Comparison of ENCODE assay signal across 21 cellular contexts in genomic region chr2:238586931-238587775, GRCh38.
"Had no signal": no experiment of that assay in that cellular context is flagged by ENCODE, and none has a peak within 500 bp of the region (broad histone marks: within the 10 kb centered on the region; RNA-seq: fewer than 3 reads in every experiment).

No MANE protein-coding gene starts in this region.

- H3K27ac ChIP-seq: breast epithelium, neutrophil, parathyroid adenoma, SK-N-MC, tibial nerve had no signal

- H3K4me1 ChIP-seq: breast epithelium, parathyroid adenoma, tibial nerve had no signal

- H3K9ac ChIP-seq: parathyroid adenoma had no signal

- H2AFZ ChIP-seq: parathyroid adenoma had no signal

- DNase-seq: activated CD4-positive, alpha-beta T cell treated with anti-CD3 and anti-CD28 coated beads, Interleukin-2, amount 10 ng/mL, durations not matched to agents 7 days and 5 days; activated CD8-positive, alpha-beta memory T cell treated with anti-CD3 and anti-CD28 coated beads, Interleukin-2, amount 50 U/mL, for 48 hours; activated CD8-positive, alpha-beta T cell treated with anti-CD3 and anti-CD28 coated beads, Interleukin-2, amount 10 ng/mL, durations not matched to agents 7 days and 5 days; activated effector memory CD4-positive, alpha-beta T cell treated with Interleukin-2 at 50 U/mL for 16 hours; activated naive CD4-positive, alpha-beta T cell treated with anti-CD3 and anti-CD28 coated beads, Interleukin-2, amount 50 U/mL, for 16 hours; activated T-cell treated with anti-CD3 and anti-CD28 coated beads, Interleukin-2, amount 50 U/mL, for 48 hours; aorta; cerebellar nuclear complex; effector CD8-positive, alpha-beta T cell; left cardiac atrium; mammary epithelial cell; naive thymus-derived CD4-positive, alpha-beta T cell; stimulated activated CD4-positive, alpha-beta T cell treated with anti-CD3 and anti-CD28 coated beads, Interleukin-2, amount 100 ng/mL, for 24 hours; stimulated activated naive CD8-positive, alpha-beta T cell treated with anti-CD3 and anti-CD28 coated beads, Interleukin-15, Interleukin-2, amounts not matched to agents 100 U/mL and 50 U/mL, for 24 hours; T-cell; T-helper 9 cell had no signal

- H3K36me3 ChIP-seq: breast epithelium, neutrophil, tibial nerve had no signal

- H3K27me3 ChIP-seq: breast epithelium, neutrophil, tibial nerve had no signal

- H3K4me3 ChIP-seq: breast epithelium, SK-N-MC, tibial nerve had no signal

- H3K9me3 ChIP-seq: breast epithelium, neutrophil had no signal

- ATAC-seq: activated CD8-positive, alpha-beta T cell treated with anti-CD3 and anti-CD28 coated beads, Interleukin-2, amount 10 ng/mL, durations not matched to agents 7 days and 5 days; left cardiac atrium; naive thymus-derived CD4-positive, alpha-beta T cell; stimulated activated naive CD8-positive, alpha-beta T cell treated with anti-CD3 and anti-CD28 coated beads, Interleukin-15, Interleukin-2, amounts not matched to agents 100 U/mL and 50 U/mL, for 24 hours; T-cell had no signal
